In the genomic region with DNA sequence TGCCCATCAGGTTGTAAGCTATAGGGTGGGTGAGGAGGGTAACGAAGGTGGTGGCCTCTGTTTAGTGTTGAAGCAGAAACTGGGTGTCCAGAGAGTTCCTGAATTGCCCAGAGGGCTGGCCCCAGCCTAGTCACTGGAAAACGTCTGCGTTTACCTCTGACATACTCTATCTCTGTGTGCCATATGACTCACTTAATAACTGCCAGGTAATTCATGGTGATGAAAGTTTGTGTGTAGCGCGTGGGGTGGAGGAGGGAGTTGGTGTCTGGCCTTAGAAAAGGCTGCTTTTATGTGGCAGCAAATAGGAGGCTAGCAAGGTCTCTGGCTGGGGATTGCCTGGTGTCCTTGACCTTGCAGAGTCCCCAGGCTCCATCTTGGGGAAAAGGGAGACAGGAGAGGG, we compare ENCODE assay signal across 1 cellular context.
TF ChIP-seq lines count a peak whose summit lies in the region.

No MANE protein-coding gene starts in this region.

TF ChIP-seq in HepG2, 621 proteins besides CTCF, POLR2A, EP300 and RAD21 (continued from another document):
- TF ChIP-seq, protein P1, sequence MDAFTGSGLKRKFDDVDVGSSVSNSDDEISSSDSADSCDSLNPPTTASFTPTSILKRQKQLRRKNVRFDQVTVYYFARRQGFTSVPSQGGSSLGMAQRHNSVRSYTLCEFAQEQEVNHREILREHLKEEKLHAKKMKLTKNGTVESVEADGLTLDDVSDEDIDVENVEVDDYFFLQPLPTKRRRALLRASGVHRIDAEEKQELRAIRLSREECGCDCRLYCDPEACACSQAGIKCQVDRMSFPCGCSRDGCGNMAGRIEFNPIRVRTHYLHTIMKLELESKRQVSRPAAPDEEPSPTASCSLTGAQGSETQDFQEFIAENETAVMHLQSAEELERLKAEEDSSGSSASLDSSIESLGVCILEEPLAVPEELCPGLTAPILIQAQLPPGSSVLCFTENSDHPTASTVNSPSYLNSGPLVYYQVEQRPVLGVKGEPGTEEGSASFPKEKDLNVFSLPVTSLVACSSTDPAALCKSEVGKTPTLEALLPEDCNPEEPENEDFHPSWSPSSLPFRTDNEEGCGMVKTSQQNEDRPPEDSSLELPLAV (CRISPR knock-in tag; conservative IDR thresholded peaks at IDR 0.05; ENCODE audit: low read depth), result no peak
- TF ChIP-seq, protein P2, sequence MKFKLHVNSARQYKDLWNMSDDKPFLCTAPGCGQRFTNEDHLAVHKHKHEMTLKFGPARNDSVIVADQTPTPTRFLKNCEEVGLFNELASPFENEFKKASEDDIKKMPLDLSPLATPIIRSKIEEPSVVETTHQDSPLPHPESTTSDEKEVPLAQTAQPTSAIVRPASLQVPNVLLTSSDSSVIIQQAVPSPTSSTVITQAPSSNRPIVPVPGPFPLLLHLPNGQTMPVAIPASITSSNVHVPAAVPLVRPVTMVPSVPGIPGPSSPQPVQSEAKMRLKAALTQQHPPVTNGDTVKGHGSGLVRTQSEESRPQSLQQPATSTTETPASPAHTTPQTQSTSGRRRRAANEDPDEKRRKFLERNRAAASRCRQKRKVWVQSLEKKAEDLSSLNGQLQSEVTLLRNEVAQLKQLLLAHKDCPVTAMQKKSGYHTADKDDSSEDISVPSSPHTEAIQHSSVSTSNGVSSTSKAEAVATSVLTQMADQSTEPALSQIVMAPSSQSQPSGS (CRISPR knock-in tag; IDR thresholded peaks at IDR 0.05), result no peak
- TF ChIP-seq, protein P3, sequence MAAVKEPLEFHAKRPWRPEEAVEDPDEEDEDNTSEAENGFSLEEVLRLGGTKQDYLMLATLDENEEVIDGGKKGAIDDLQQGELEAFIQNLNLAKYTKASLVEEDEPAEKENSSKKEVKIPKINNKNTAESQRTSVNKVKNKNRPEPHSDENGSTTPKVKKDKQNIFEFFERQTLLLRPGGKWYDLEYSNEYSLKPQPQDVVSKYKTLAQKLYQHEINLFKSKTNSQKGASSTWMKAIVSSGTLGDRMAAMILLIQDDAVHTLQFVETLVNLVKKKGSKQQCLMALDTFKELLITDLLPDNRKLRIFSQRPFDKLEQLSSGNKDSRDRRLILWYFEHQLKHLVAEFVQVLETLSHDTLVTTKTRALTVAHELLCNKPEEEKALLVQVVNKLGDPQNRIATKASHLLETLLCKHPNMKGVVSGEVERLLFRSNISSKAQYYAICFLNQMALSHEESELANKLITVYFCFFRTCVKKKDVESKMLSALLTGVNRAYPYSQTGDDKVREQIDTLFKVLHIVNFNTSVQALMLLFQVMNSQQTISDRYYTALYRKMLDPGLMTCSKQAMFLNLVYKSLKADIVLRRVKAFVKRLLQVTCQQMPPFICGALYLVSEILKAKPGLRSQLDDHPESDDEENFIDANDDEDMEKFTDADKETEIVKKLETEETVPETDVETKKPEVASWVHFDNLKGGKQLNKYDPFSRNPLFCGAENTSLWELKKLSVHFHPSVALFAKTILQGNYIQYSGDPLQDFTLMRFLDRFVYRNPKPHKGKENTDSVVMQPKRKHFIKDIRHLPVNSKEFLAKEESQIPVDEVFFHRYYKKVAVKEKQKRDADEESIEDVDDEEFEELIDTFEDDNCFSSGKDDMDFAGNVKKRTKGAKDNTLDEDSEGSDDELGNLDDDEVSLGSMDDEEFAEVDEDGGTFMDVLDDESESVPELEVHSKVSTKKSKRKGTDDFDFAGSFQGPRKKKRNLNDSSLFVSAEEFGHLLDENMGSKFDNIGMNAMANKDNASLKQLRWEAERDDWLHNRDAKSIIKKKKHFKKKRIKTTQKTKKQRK (IDR thresholded peaks at IDR 0.05; ENCODE audit: low read length), result no peak
- TF ChIP-seq ZBTB42 (CRISPR knock-in tag; IDR thresholded peaks at IDR 0.05) (no peak), ONECUT2 (CRISPR knock-in tag; IDR thresholded peaks at IDR 0.05) (no peak), POLR2AphosphoS2 (IDR thresholded peaks at IDR 0.05; ENCODE audit: low read depth, low read length) (no peak), SMAD9 (CRISPR knock-in tag; IDR thresholded peaks at IDR 0.05) (no peak), SSRP1 (CRISPR knock-in tag; IDR thresholded peaks at IDR 0.05) (no peak), ZNF670 (CRISPR knock-in tag; IDR thresholded peaks at IDR 0.05; ENCODE audit: borderline replicate concordance) (no peak), NFKBIZ (CRISPR knock-in tag; IDR thresholded peaks at IDR 0.05) (no peak)
- TF ChIP-seq, protein P4, sequence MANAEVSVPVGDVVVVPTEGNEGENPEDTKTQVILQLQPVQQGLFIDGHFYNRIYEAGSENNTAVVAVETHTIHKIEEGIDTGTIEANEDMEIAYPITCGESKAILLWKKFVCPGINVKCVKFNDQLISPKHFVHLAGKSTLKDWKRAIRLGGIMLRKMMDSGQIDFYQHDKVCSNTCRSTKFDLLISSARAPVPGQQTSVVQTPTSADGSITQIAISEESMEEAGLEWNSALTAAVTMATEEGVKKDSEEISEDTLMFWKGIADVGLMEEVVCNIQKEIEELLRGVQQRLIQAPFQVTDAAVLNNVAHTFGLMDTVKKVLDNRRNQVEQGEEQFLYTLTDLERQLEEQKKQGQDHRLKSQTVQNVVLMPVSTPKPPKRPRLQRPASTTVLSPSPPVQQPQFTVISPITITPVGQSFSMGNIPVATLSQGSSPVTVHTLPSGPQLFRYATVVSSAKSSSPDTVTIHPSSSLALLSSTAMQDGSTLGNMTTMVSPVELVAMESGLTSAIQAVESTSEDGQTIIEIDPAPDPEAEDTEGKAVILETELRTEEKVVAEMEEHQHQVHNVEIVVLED (CRISPR knock-in tag; IDR thresholded peaks at IDR 0.05; ENCODE audit: borderline replicate concordance), result no peak
- TF ChIP-seq, protein P5, sequence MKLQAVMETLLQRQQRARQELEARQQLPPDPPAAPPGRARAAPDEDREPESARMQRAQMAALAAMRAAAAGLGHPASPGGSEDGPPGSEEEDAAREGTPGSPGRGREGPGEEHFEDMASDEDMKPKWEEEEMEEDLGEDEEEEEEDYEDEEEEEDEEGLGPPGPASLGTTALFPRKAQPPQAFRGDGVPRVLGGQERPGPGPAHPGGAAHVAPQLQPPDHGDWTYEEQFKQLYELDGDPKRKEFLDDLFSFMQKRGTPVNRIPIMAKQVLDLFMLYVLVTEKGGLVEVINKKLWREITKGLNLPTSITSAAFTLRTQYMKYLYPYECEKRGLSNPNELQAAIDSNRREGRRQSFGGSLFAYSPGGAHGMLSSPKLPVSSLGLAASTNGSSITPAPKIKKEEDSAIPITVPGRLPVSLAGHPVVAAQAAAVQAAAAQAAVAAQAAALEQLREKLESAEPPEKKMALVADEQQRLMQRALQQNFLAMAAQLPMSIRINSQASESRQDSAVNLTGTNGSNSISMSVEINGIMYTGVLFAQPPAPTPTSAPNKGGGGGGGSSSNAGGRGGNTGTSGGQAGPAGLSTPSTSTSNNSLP (IDR thresholded peaks at IDR 0.05; ENCODE audit: low read depth, low read length), result no peak
- TF ChIP-seq, protein P6, sequence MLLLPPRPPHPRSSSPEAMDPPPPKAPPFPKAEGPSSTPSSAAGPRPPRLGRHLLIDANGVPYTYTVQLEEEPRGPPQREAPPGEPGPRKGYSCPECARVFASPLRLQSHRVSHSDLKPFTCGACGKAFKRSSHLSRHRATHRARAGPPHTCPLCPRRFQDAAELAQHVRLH (CRISPR knock-in tag; IDR thresholded peaks at IDR 0.05; ENCODE audit: borderline replicate concordance, low read depth), result no peak
